ENCODE assay signal across 13 cellular contexts in genomic region chr4:76723916-76724315, GRCh38.
DNase-seq lines count a peak whose midpoint lies in the region; ATAC-seq and TF ChIP-seq lines count a peak whose summit lies in the region.
"Had no signal": no experiment of that assay in that cellular context is flagged by ENCODE, and none has a peak within 500 bp of the region (broad histone marks: within the 10 kb centered on the region; RNA-seq: fewer than 3 reads in every experiment).

No MANE protein-coding gene starts in this region.

- peak overlapping the region; percentile 32; the same call in 1 of the 2 replicates for H2AFZ ChIP-seq in Loucy (ENCODE audit: low read length)

- no peak for TF ChIP-seq POLR2A in GM18505 (IDR thresholded peaks at IDR 0.05; ENCODE audit: borderline replicate concordance, extremely low read depth, insufficient read depth, insufficient read length)

- H3K4me2 ChIP-seq in Loucy (ENCODE audit: low read depth, low read length, poor library complexity, severe bottlenecking) = no peak overlapping the region

- no peaks in the 10 kb centered on the region for H3K27me3 ChIP-seq in Loucy (ENCODE audit: insufficient read depth, low read length, poor library complexity, severe bottlenecking)

- peaks cover 16% of the 10 kb centered on the region for H3K4me1 ChIP-seq in Loucy (ENCODE audit: insufficient read depth, low read length, poor library complexity, severe bottlenecking)
- H3K4me1 ChIP-seq: Caco-2 had no signal

- H3K79me2 ChIP-seq in Loucy (ENCODE audit: insufficient read depth, low read length) = no peaks in the 10 kb centered on the region

- H3K4me3 Mint-ChIP-seq in mesothelial cell of epicardium = no peak overlapping the region
- H3K4me3 Mint-ChIP-seq: activated CD8-positive, alpha-beta memory T cell treated with anti-CD3 and anti-CD28 coated beads, Interleukin-2, amount 10 ng/mL, durations not matched to agents 7 days and 5 days had no signal

- H3K9me3 ChIP-seq in Loucy (ENCODE audit: insufficient read depth, low read depth, low read length) = no peaks in the 10 kb centered on the region
- H3K9me3 ChIP-seq: Caco-2 had no signal

- no peaks in the 10 kb centered on the region for H3K9me2 ChIP-seq in Loucy (replicated peaks; ENCODE audit: low read depth, low read length)

- peaks cover 19% of the 10 kb centered on the region for H3K36me3 Mint-ChIP-seq in mesothelial cell of epicardium
- H3K36me3 Mint-ChIP-seq: activated CD8-positive, alpha-beta memory T cell treated with anti-CD3 and anti-CD28 coated beads, Interleukin-2, amount 10 ng/mL, durations not matched to agents 7 days and 5 days had no signal

- no peaks in the 10 kb centered on the region for H4K20me1 ChIP-seq in Loucy (ENCODE audit: insufficient read depth, low read length, poor library complexity, severe bottlenecking)

- no peak overlapping the region for H3K4me3 ChIP-seq in Loucy (ENCODE audit: low read length, poor library complexity, severe bottlenecking)

- H3K9ac ChIP-seq in Loucy (ENCODE audit: low read depth, low read length, poor library complexity, severe bottlenecking) = no peak overlapping the region

- peak; percentile 72 for DNase-seq in AG20443 (ENCODE audit: low spot score)
- DNase-seq in dedifferentiated amniotic fluid mesenchymal stem cell (ENCODE audit: extremely low spot score) = peak; percentile 85
- DNase-seq in mesothelial cell of epicardium (ENCODE audit: low spot score in 2 of 2, unreplicated experiment in 2 of 2) = no peak
- no peak for DNase-seq in activated naive CD4-positive, alpha-beta T cell treated with anti-CD3 and anti-CD28 coated beads, Interleukin-2, amount 50 U/mL, for 16 hours
- DNase-seq in activated CD8-positive, alpha-beta memory T cell treated with anti-CD3 and anti-CD28 coated beads, Interleukin-2, amount 50 U/mL, for 48 hours = no peak
- no peak for DNase-seq in KG1 (lab: John Stamatoyannopoulos, UW)
- DNase-seq: activated CD8-positive, alpha-beta memory T cell treated with anti-CD3 and anti-CD28 coated beads, Interleukin-2, amount 10 ng/mL, durations not matched to agents 7 days and 5 days; Caco-2; cerebellar nuclear complex; NCI-H1417 treated with DMSO at 0.1 percent for 48 hours; stimulated activated CD4-positive, alpha-beta T cell treated with anti-CD3 and anti-CD28 coated beads, Interleukin-4, amount 100 ng/mL, for 1 hour had no signal

- H3K9me3 Mint-ChIP-seq in mesothelial cell of epicardium = peaks cover 4% of the 10 kb centered on the region

- H3K27me3 Mint-ChIP-seq in mesothelial cell of epicardium (ENCODE audit: low read depth) = no peaks in the 10 kb centered on the region

- TF ChIP-seq CTCF in Loucy (conservative IDR thresholded peaks at IDR 0.05; ENCODE audit: low read length) = no peak
- no peak for TF ChIP-seq CTCF in mesothelial cell of epicardium (IDR thresholded peaks at IDR 0.05; ENCODE audit: unreplicated experiment)

- H3F3A ChIP-seq in Loucy (ENCODE audit: low read depth) = no peaks in the 10 kb centered on the region; the same call in 1 of the 2 replicates

- no peaks in the 10 kb centered on the region for H3K36me3 ChIP-seq in Loucy (ENCODE audit: insufficient read depth, low read length)

- peaks cover 45% of the 10 kb centered on the region for H3K4me1 Mint-ChIP-seq in mesothelial cell of epicardium
- H3K4me1 Mint-ChIP-seq: activated CD8-positive, alpha-beta memory T cell treated with anti-CD3 and anti-CD28 coated beads, Interleukin-2, amount 10 ng/mL, durations not matched to agents 7 days and 5 days had no signal

- ATAC-seq in GM18505 (IDR thresholded peaks at IDR 0.05; ENCODE audit: unreplicated experiment) = no peak
- ATAC-seq: activated CD8-positive, alpha-beta memory T cell treated with anti-CD3 and anti-CD28 coated beads, Interleukin-2, amount 10 ng/mL, durations not matched to agents 7 days and 5 days had no signal

- peak overlapping the region; percentile 88 for H3K27ac Mint-ChIP-seq in mesothelial cell of epicardium
- H3K27ac Mint-ChIP-seq: activated CD8-positive, alpha-beta memory T cell treated with anti-CD3 and anti-CD28 coated beads, Interleukin-2, amount 10 ng/mL, durations not matched to agents 7 days and 5 days had no signal

Comparison
In these comparisons a context has a peak if more than half of its experiments do, and no peak if none do; other contexts are left out.
1. DNase-seq: peak in AG20443 (single experiment) and dedifferentiated amniotic fluid mesenchymal stem cell (single experiment); none in mesothelial cell of epicardium (0 of 2), activated naive CD4-positive, alpha-beta T cell treated with anti-CD3 and anti-CD28 coated beads, Interleukin-2, amount 50 U/mL, for 16 hours (single experiment), activated CD8-positive, alpha-beta memory T cell treated with anti-CD3 and anti-CD28 coated beads, Interleukin-2, amount 50 U/mL, for 48 hours (single experiment) and KG1 (single experiment).